8 cellular contexts compared by ENCODE assay signal in the genomic region with DNA sequence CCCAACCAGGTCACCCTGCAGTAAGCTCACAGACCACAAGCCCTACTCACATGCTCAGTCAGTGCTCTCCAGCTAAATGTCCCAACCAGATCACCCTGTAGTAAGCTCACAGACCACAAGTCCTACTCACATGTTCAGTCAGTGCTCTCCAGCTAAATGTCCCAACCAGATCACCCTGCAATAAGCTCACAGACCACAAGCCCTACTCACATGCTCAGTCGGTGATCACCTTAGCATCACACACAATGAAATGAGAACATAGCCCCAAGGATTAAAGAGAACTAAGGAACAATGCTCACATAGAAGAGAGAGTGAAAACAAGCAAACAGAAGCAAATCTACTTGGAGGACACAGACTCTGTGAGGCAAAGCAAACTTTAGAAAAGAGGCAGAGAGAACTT.
DNase-seq lines count a peak whose midpoint lies in the region; ATAC-seq, FAIRE-seq and TF ChIP-seq lines count a peak whose summit lies in the region.
"Not testable (repeated sequence)": the region's sequence is repeated elsewhere in the genome, so short reads cannot be mapped to it uniquely, and the experiment has no call there.

No MANE protein-coding gene starts in this region.

- WGBS in GM23248 (ENCODE audit: low coverage in 1 of 2, low lambda C conversion rate in 2 of 2, missing lambda C conversion rate in 2 of 2), 2 experiments: 39 to 52% methylated on average over 1 of the region's 1 CpG
- 4% methylated on average over 1 of the region's 1 CpG for WGBS in GM12878 (ENCODE audit: insufficient coverage, insufficient replicate concordance, low lambda C conversion rate, missing lambda C conversion rate)
- WGBS in mesenchymal stem cell: 91% methylated on average over 1 of the region's 1 CpG

- SMC1A ChIA-PET in GM12878 (lab: Charles Lee; ENCODE audit: uncharacterized antibody, unreplicated experiment): not testable (repeated sequence)

- H3K79me1 ChIP-seq in mesenchymal stem cell (replicated peaks; ENCODE audit: low read length, poor library complexity, severe bottlenecking): not testable (repeated sequence)

- H3K9ac ChIP-seq in GM23248; GM12878 (ENCODE audit: control insufficient read depth, insufficient read depth, low read length); mesenchymal stem cell (ENCODE audit: low read length): not testable (repeated sequence)

- H3K79me2 ChIP-seq in GM23248 (ENCODE audit: insufficient read depth); GM12878 (ENCODE audit: control insufficient read depth, insufficient read depth, low read length): not testable (repeated sequence)

- H3K27ac Mint-ChIP-seq in CD14-positive monocyte: peak overlapping the region in 6 of 7 donors; percentile 12 to 87 (median 45)
- H3K27ac Mint-ChIP-seq in T-helper 2 cell treated with Interferon-gamma antibody and Interleukin-4, amounts not matched to agents 5 μg/mL and 100 μg/mL, for 36 hours: peak overlapping the region; percentile 39
- H3K27ac Mint-ChIP-seq in activated T-cell treated with anti-CD3 and anti-CD28 coated beads, Interleukin-2, amount 50 U/mL, for 24 hours: peak overlapping the region; percentile 78
- H3K27ac Mint-ChIP-seq in stimulated activated memory B cell treated with anti-CD40 and anti-IgM and Interleukin-4, amounts not matched to agents 10 μg/mL and 1 μg/mL and 100 μg/mL, for 72 hours: peak overlapping the region; percentile 43

- in situ Hi-C loops in GM23248 (cut with MboI); GM12878 (cut with MboI): not testable (repeated sequence)

- peak overlapping the region; percentile 36; the same call in 1 of the 2 replicates for H3K27ac ChIP-seq in GM23248
- H3K27ac ChIP-seq in GM12878 (ENCODE audit: control insufficient read depth, insufficient read depth): peak overlapping the region; percentile 27; the same call in 1 of the 2 replicates
- not testable (repeated sequence) for H3K27ac ChIP-seq in mesenchymal stem cell (ENCODE audit: low read length, poor library complexity, severe bottlenecking)

- H4K91ac ChIP-seq in mesenchymal stem cell (ENCODE audit: low read length): not testable (repeated sequence)

- H2BK15ac ChIP-seq in mesenchymal stem cell (ENCODE audit: low read depth, poor library complexity, severe bottlenecking): not testable (repeated sequence)

- not testable (repeated sequence) for H3K4me1 ChIP-seq in GM23248 (ENCODE audit: insufficient read depth); mesenchymal stem cell (ENCODE audit: control insufficient read depth, insufficient read depth, low read depth, low read length)
- H3K4me1 ChIP-seq in GM12878 (ENCODE audit: control insufficient read depth, insufficient read depth, low read length): peaks cover 37% of the 10 kb centered on the region

- H3K14ac ChIP-seq in mesenchymal stem cell (ENCODE audit: low read length in 2 of 2): not testable (repeated sequence)

- not testable (repeated sequence) for H3K9me3 Mint-ChIP-seq in CD14-positive monocyte; T-helper 2 cell treated with Interferon-gamma antibody and Interleukin-4, amounts not matched to agents 5 μg/mL and 100 μg/mL, for 36 hours; activated T-cell treated with anti-CD3 and anti-CD28 coated beads, Interleukin-2, amount 50 U/mL, for 24 hours; stimulated activated memory B cell treated with anti-CD40 and anti-IgM and Interleukin-4, amounts not matched to agents 10 μg/mL and 1 μg/mL and 100 μg/mL, for 72 hours

- TF ChIP-seq POLR2A in NB4 (IDR thresholded peaks at IDR 0.05; ENCODE audit: extremely low read depth, insufficient read length); GM12878 (IDR thresholded peaks at IDR 0.05; ENCODE audit: low read depth, low read length): not testable (repeated sequence)

- H3K9me3 ChIP-seq in GM23248 (ENCODE audit: low read depth); GM12878 (replicated peaks; ENCODE audit: control insufficient read depth, insufficient read depth, low read length); mesenchymal stem cell (ENCODE audit: control insufficient read depth, low read length): not testable (repeated sequence)

- peaks cover 34% of the 10 kb centered on the region for H3K4me1 Mint-ChIP-seq in CD14-positive monocyte
- peaks cover 51% of the 10 kb centered on the region for H3K4me1 Mint-ChIP-seq in T-helper 2 cell treated with Interferon-gamma antibody and Interleukin-4, amounts not matched to agents 5 μg/mL and 100 μg/mL, for 36 hours (ENCODE audit: low read depth)
- peaks cover 37% of the 10 kb centered on the region for H3K4me1 Mint-ChIP-seq in activated T-cell treated with anti-CD3 and anti-CD28 coated beads, Interleukin-2, amount 50 U/mL, for 24 hours (ENCODE audit: low read depth)
- H3K4me1 Mint-ChIP-seq in stimulated activated memory B cell treated with anti-CD40 and anti-IgM and Interleukin-4, amounts not matched to agents 10 μg/mL and 1 μg/mL and 100 μg/mL, for 72 hours: peaks cover 28% of the 10 kb centered on the region

- not testable (repeated sequence) for H3K9me2 ChIP-seq in GM23248 (ENCODE audit: insufficient read depth)

- CTCF ChIA-PET in GM12878 (lab: Yijun Ruan, JAX): not testable (repeated sequence)

- not testable (repeated sequence) for H3K4ac ChIP-seq in mesenchymal stem cell (ENCODE audit: low read depth in 1 of 2, low read length in 2 of 2)

- BruUV-seq in GM12878 (replicated peaks; lab: Mats Ljungman, UMichigan): not testable (repeated sequence)

- H3K4me3 Mint-ChIP-seq in CD14-positive monocyte; T-helper 2 cell treated with Interferon-gamma antibody and Interleukin-4, amounts not matched to agents 5 μg/mL and 100 μg/mL, for 36 hours; activated T-cell treated with anti-CD3 and anti-CD28 coated beads, Interleukin-2, amount 50 U/mL, for 24 hours; stimulated activated memory B cell treated with anti-CD40 and anti-IgM and Interleukin-4, amounts not matched to agents 10 μg/mL and 1 μg/mL and 100 μg/mL, for 72 hours: not testable (repeated sequence)

- not testable (repeated sequence) for H3K27me3 ChIP-seq in GM23248 (replicated peaks; ENCODE audit: insufficient read depth); GM12878 (replicated peaks in 1 of 2; ENCODE audit: control insufficient read depth in 2 of 2, insufficient read depth in 2 of 2, low read length in 1 of 2); mesenchymal stem cell (ENCODE audit: control insufficient read depth in 1 of 2, insufficient read depth in 1 of 2, low read length in 2 of 2)

- intact Hi-C loops in CD14-positive monocyte (cut with micrococcal nuclease); GM12878 (cut with micrococcal nuclease; ENCODE audit: unreplicated experiment): not testable (repeated sequence)

- not testable (repeated sequence) for DNase-seq in CD14-positive monocyte (ENCODE audit: low spot score); activated T-cell treated with anti-CD3 and anti-CD28 coated beads, Interleukin-2, amount 50 U/mL, for 24 hours; GM12878 (ENCODE audit: low read depth, low spot score)
- DNase-seq in GM23248 (peak; percentile 42), NB4 (ENCODE audit: low read depth) (peak; percentile 80), mesenchymal stem cell (peak; percentile 66)
- peak; percentile 31 for DNase-seq in T-helper 2 cell treated with Interferon-gamma antibody and Interleukin-4, amounts not matched to agents 5 μg/mL and 100 μg/mL, for 36 hours (ENCODE audit: low spot score)

- FAIRE-seq in GM12878 (lab: Jason Lieb, UNC): not testable (repeated sequence)

- H3F3A ChIP-seq in GM23248 (ENCODE audit: insufficient read depth): peaks cover 15% of the 10 kb centered on the region; the same call in 1 of the 2 replicates

- POLR2A ChIA-PET in GM12878 (lab: Charles Lee): not testable (repeated sequence)

- not testable (repeated sequence) for TF ChIP-seq EP300 in GM12878 (IDR thresholded peaks at IDR 0.05; ENCODE audit: borderline replicate concordance in 1 of 2, control insufficient read depth in 1 of 2, low read depth in 2 of 2, low read length in 2 of 2)

- not testable (repeated sequence) for H2BK120ac ChIP-seq in mesenchymal stem cell (ENCODE audit: low read depth, low read length)

- peak overlapping the region in 1 of 2 experiments; percentile 6 for H2BK12ac ChIP-seq in mesenchymal stem cell (ENCODE audit: low read length in 2 of 2)

- RAD21 ChIA-PET in GM12878 (lab: Charles Lee; ENCODE audit: unreplicated experiment): interaction anchor here (2.7 to 3.1 kb wide), 2 partner anchors 29 to 56 kb away, joined by 10 to 16 read pairs; no protein-coding TSS in a partner anchor

- not testable (repeated sequence) for H2AFZ ChIP-seq in GM23248; GM12878 (ENCODE audit: control insufficient read depth, low read depth, low read length); mesenchymal stem cell (ENCODE audit: low read depth, low read length)

- peak overlapping the region in 1 of 2 experiments; percentile 81 for H3K18ac ChIP-seq in mesenchymal stem cell (ENCODE audit: low read depth in 1 of 2, low read length in 2 of 2)

- not testable (repeated sequence) for H3K27me3 Mint-ChIP-seq in CD14-positive monocyte (ENCODE audit: low read depth in 3 of 3); T-helper 2 cell treated with Interferon-gamma antibody and Interleukin-4, amounts not matched to agents 5 μg/mL and 100 μg/mL, for 36 hours (ENCODE audit: low read depth); activated T-cell treated with anti-CD3 and anti-CD28 coated beads, Interleukin-2, amount 50 U/mL, for 24 hours; stimulated activated memory B cell treated with anti-CD40 and anti-IgM and Interleukin-4, amounts not matched to agents 10 μg/mL and 1 μg/mL and 100 μg/mL, for 72 hours

- H3K4me3 ChIP-seq in GM23248; NB4 (ENCODE audit: low read depth, low read length); GM12878; mesenchymal stem cell (ENCODE audit: insufficient read depth in 1 of 2, low read depth in 1 of 2, low read length in 2 of 2): not testable (repeated sequence)

- not testable (repeated sequence) for H2AK5ac ChIP-seq in mesenchymal stem cell (ENCODE audit: low read length, severe bottlenecking)

- not testable (repeated sequence) for H2BK5ac ChIP-seq in mesenchymal stem cell (ENCODE audit: low read depth, low read length, poor library complexity, severe bottlenecking)

- not testable (repeated sequence) for H3K4me2 ChIP-seq in GM23248 (ENCODE audit: unreplicated experiment); GM12878 (ENCODE audit: control insufficient read depth, insufficient read depth); mesenchymal stem cell (ENCODE audit: low read length, poor library complexity, severe bottlenecking)

- 0 out of 3 replicates have a peak, but pooled peaks have one; percentile 9 for ATAC-seq in GM12878
- ATAC-seq in stimulated activated memory B cell treated with anti-CD40 and anti-IgM and Interleukin-4, amounts not matched to agents 10 μg/mL and 1 μg/mL and 100 μg/mL, for 72 hours: not testable (repeated sequence)

- not testable (repeated sequence) for H4K8ac ChIP-seq in mesenchymal stem cell (ENCODE audit: low read length)

- not testable (repeated sequence) for TF ChIP-seq CTCF in CD14-positive monocyte (IDR thresholded peaks at IDR 0.05); NB4 (IDR thresholded peaks at IDR 0.05; ENCODE audit: low read depth, low read length); GM12878 (IDR thresholded peaks at IDR 0.05 in 2 of 3, conservative IDR thresholded peaks at IDR 0.05 in 1 of 3; ENCODE audit: control insufficient read depth in 2 of 3, extremely low read depth in 1 of 3, insufficient read depth in 1 of 3, low read depth in 3 of 3, low read length in 3 of 3)

- not testable (repeated sequence) for H4K20me1 ChIP-seq in GM23248 (ENCODE audit: insufficient read depth); GM12878 (ENCODE audit: control insufficient read depth, insufficient read depth)

- not testable (repeated sequence) for H3K23ac ChIP-seq in mesenchymal stem cell (ENCODE audit: low read length in 2 of 2)

- not testable (repeated sequence) for H3K36me3 ChIP-seq in GM23248 (ENCODE audit: low read depth); GM12878 (ENCODE audit: control insufficient read depth in 2 of 2, insufficient read depth in 2 of 2, low read length in 1 of 2); mesenchymal stem cell (ENCODE audit: control insufficient read depth in 1 of 2, insufficient read depth in 2 of 2, low read depth in 1 of 2, low read length in 2 of 2)

- H3K36me3 Mint-ChIP-seq in CD14-positive monocyte: peaks cover 59 to 74% of the 10 kb centered on the region in 2 donors
- H3K36me3 Mint-ChIP-seq in T-helper 2 cell treated with Interferon-gamma antibody and Interleukin-4, amounts not matched to agents 5 μg/mL and 100 μg/mL, for 36 hours (ENCODE audit: low read depth): peaks cover 30% of the 10 kb centered on the region
- H3K36me3 Mint-ChIP-seq in activated T-cell treated with anti-CD3 and anti-CD28 coated beads, Interleukin-2, amount 50 U/mL, for 24 hours (ENCODE audit: low read depth): peaks cover 78% of the 10 kb centered on the region
- H3K36me3 Mint-ChIP-seq in stimulated activated memory B cell treated with anti-CD40 and anti-IgM and Interleukin-4, amounts not matched to agents 10 μg/mL and 1 μg/mL and 100 μg/mL, for 72 hours: peaks cover 38% of the 10 kb centered on the region

- TF ChIP-seq RAD21 in GM12878 (IDR thresholded peaks at IDR 0.05; ENCODE audit: insufficient read depth, low read depth, low read length): not testable (repeated sequence)
